Comparison of ENCODE assay signal across 9 cellular contexts in the genomic region with DNA sequence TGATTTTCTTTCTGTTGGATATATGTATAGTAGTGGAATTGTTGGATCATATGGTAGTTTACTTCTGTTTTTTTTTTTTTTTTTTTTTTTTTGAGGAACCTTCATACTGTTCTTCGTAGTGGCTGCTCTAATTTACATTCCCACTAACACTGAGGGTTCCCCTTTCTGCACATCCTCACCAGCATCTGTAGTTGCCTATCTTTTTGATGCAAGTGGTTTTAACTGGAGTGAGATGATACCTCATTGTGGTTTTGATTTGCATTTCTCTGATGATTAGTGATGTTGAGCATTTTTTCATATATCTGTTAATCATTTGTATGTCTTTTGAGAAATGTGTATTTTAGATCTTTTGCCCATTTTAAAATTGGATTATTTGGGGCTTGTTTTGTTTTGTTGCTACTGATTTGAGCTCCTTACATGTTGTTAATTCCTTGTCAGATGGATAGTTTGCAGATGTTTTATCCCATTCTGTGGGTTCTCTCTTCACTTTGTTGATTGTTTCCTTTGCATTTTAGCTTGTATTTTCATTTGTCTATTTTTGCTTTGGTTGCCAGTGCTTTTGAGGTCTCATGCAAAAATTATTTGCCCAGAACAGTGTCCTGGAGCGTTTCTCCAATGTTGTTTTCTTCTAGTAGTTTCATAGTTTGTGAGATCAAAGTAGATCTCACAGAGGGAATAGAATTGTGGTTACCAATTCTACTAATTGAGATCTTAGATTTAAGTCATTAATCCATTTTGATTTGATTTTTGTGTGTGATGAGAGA. TPM values are rescaled to one million over a fixed set of nuclear protein-coding genes. Genes with fewer than 3 reads are reported as not detected.
A peak's percentile ranks its signal among the peaks of the same experiment; 100 is the strongest.
DNase-seq lines count a peak whose midpoint lies in the region; ATAC-seq lines count a peak whose summit lies in the region.
"Had no signal": no experiment of that assay in that cellular context is flagged by ENCODE, and none has a peak within 500 bp of the region (broad histone marks: within the 10 kb centered on the region; RNA-seq: fewer than 3 reads in every experiment).

No MANE protein-coding gene starts in this region.

- H3K4me3 Mint-ChIP-seq in activated naive CD4-positive, alpha-beta T cell treated with anti-CD3 and anti-CD28 coated beads, Interleukin-2, amount 50 U/mL, for 24 hours: no peak overlapping the region
- no peak overlapping the region for H3K4me3 Mint-ChIP-seq in activated naive CD4-positive, alpha-beta T cell treated with anti-CD3 and anti-CD28 coated beads, Interleukin-2, amount 10 ng/mL, durations not matched to agents 7 days and 5 days
- H3K4me3 Mint-ChIP-seq in stimulated activated naive CD8-positive, alpha-beta T cell treated with anti-CD3 and anti-CD28 coated beads, Interleukin-15, amount 100 ng/mL, for 72 hours: peak overlapping the region in 1 of 2 donors; percentile 13
- H3K4me3 Mint-ChIP-seq in activated T-helper 1 cell treated with anti-CD3 and anti-CD28 coated beads, Interleukin-12 subunit alpha, Interleukin-12 subunit beta, Interleukin-2, Interleukin-4 antibody, amounts not matched to agents 30 ng/mL and 10 ng/mL and 1 ng/mL, durations not matched to agents 14 hours and 24 hours and 36 hours: no peak overlapping the region

- no peaks in the 10 kb centered on the region for H3K27me3 ChIP-seq in Karpas-422 (ENCODE audit: low read length)

- no peaks in the 10 kb centered on the region for H3K9me3 Mint-ChIP-seq in activated naive CD4-positive, alpha-beta T cell treated with anti-CD3 and anti-CD28 coated beads, Interleukin-2, amount 50 U/mL, for 24 hours
- no peaks in the 10 kb centered on the region for H3K9me3 Mint-ChIP-seq in activated naive CD4-positive, alpha-beta T cell treated with anti-CD3 and anti-CD28 coated beads, Interleukin-2, amount 10 ng/mL, durations not matched to agents 7 days and 5 days
- no peaks in the 10 kb centered on the region for H3K9me3 Mint-ChIP-seq in stimulated activated naive CD8-positive, alpha-beta T cell treated with anti-CD3 and anti-CD28 coated beads, Interleukin-15, amount 100 ng/mL, for 72 hours
- no peaks in the 10 kb centered on the region for H3K9me3 Mint-ChIP-seq in activated T-helper 1 cell treated with anti-CD3 and anti-CD28 coated beads, Interleukin-12 subunit alpha, Interleukin-12 subunit beta, Interleukin-2, Interleukin-4 antibody, amounts not matched to agents 30 ng/mL and 10 ng/mL and 1 ng/mL, durations not matched to agents 14 hours and 24 hours and 36 hours

- no peaks in the 10 kb centered on the region for H4K20me1 ChIP-seq in Karpas-422 (ENCODE audit: insufficient read depth, low read depth, low read length)

- no peaks in the 10 kb centered on the region for H3K9me3 ChIP-seq in Karpas-422 (ENCODE audit: low read length)

- peaks cover 62% of the 10 kb centered on the region for H3K79me2 ChIP-seq in Karpas-422 (ENCODE audit: low read length)

- H3K27me3 Mint-ChIP-seq in activated naive CD4-positive, alpha-beta T cell treated with anti-CD3 and anti-CD28 coated beads, Interleukin-2, amount 50 U/mL, for 24 hours: no peaks in the 10 kb centered on the region
- no peaks in the 10 kb centered on the region for H3K27me3 Mint-ChIP-seq in activated naive CD4-positive, alpha-beta T cell treated with anti-CD3 and anti-CD28 coated beads, Interleukin-2, amount 10 ng/mL, durations not matched to agents 7 days and 5 days
- H3K27me3 Mint-ChIP-seq in stimulated activated naive CD8-positive, alpha-beta T cell treated with anti-CD3 and anti-CD28 coated beads, Interleukin-15, amount 100 ng/mL, for 72 hours: no peaks in the 10 kb centered on the region
- no peaks in the 10 kb centered on the region for H3K27me3 Mint-ChIP-seq in activated T-helper 1 cell treated with anti-CD3 and anti-CD28 coated beads, Interleukin-12 subunit alpha, Interleukin-12 subunit beta, Interleukin-2, Interleukin-4 antibody, amounts not matched to agents 30 ng/mL and 10 ng/mL and 1 ng/mL, durations not matched to agents 14 hours and 24 hours and 36 hours (ENCODE audit: insufficient read depth)

- H3K27ac ChIP-seq in Karpas-422 (ENCODE audit: low read length): peak overlapping the region; percentile 78

- intact Hi-C loops in activated T-helper 1 cell treated with anti-CD3 and anti-CD28 coated beads, Interleukin-12 subunit alpha, Interleukin-12 subunit beta, Interleukin-2, Interleukin-4 antibody, amounts not matched to agents 30 ng/mL and 10 ng/mL and 1 ng/mL, durations not matched to agents 14 hours and 24 hours and 36 hours (cut with micrococcal nuclease): no loop called here

- CTCF ChIA-PET in activated naive CD4-positive, alpha-beta T cell treated with anti-CD3 and anti-CD28 coated beads, Interleukin-2, amount 10 ng/mL, durations not matched to agents 7 days and 5 days (lab: Charles Lee): no interaction called here

- peak; percentile 93 for ATAC-seq in HG02763 (IDR thresholded peaks at IDR 0.05; ENCODE audit: unreplicated experiment)
- ATAC-seq in stimulated activated naive CD8-positive, alpha-beta T cell treated with anti-CD3 and anti-CD28 coated beads, Interleukin-15, amount 100 ng/mL, for 72 hours: peak; percentile 90

- DNase-seq in activated naive CD4-positive, alpha-beta T cell treated with anti-CD3 and anti-CD28 coated beads, Interleukin-2, amount 10 ng/mL, durations not matched to agents 7 days and 5 days: no peak
- peak; percentile 90 for DNase-seq in Karpas-422
- DNase-seq in stimulated activated naive CD8-positive, alpha-beta T cell treated with anti-CD3 and anti-CD28 coated beads, Interleukin-15, amount 100 ng/mL, for 72 hours: no peak
- DNase-seq in NCI-H146 treated with DMSO at 0.1 percent for 48 hours (lab: John Stamatoyannopoulos, UW; ENCODE audit: unreplicated experiment): no peak
- DNase-seq in stimulated activated CD4-positive, alpha-beta T cell treated with anti-CD3 and anti-CD28 coated beads, Interleukin-12 subunit alpha, Interleukin-12 subunit beta, amount 100 ng/mL, for 4 hours: no peak
- DNase-seq in activated T-helper 1 cell treated with anti-CD3 and anti-CD28 coated beads, Interleukin-12 subunit alpha, Interleukin-12 subunit beta, Interleukin-2, Interleukin-4 antibody, amounts not matched to agents 30 ng/mL and 10 ng/mL and 1 ng/mL, durations not matched to agents 14 hours and 24 hours and 36 hours (ENCODE audit: low spot score): no peak
- DNase-seq: NCI-H187 treated with DMSO at 0.1 percent for 48 hours had no signal

- peaks cover 23% of the 10 kb centered on the region for H3K4me1 Mint-ChIP-seq in activated naive CD4-positive, alpha-beta T cell treated with anti-CD3 and anti-CD28 coated beads, Interleukin-2, amount 50 U/mL, for 24 hours
- peaks cover 25% of the 10 kb centered on the region for H3K4me1 Mint-ChIP-seq in activated naive CD4-positive, alpha-beta T cell treated with anti-CD3 and anti-CD28 coated beads, Interleukin-2, amount 10 ng/mL, durations not matched to agents 7 days and 5 days
- peaks cover 32% of the 10 kb centered on the region for H3K4me1 Mint-ChIP-seq in stimulated activated naive CD8-positive, alpha-beta T cell treated with anti-CD3 and anti-CD28 coated beads, Interleukin-15, amount 100 ng/mL, for 72 hours
- peaks cover 18% of the 10 kb centered on the region for H3K4me1 Mint-ChIP-seq in activated T-helper 1 cell treated with anti-CD3 and anti-CD28 coated beads, Interleukin-12 subunit alpha, Interleukin-12 subunit beta, Interleukin-2, Interleukin-4 antibody, amounts not matched to agents 30 ng/mL and 10 ng/mL and 1 ng/mL, durations not matched to agents 14 hours and 24 hours and 36 hours (ENCODE audit: low read depth)

- H3K36me3 ChIP-seq in Karpas-422 (ENCODE audit: insufficient read depth, low read length): peaks cover 17% of the 10 kb centered on the region; the same call in 1 of the 2 replicates

- peak overlapping the region; percentile 58 for H3K4me2 ChIP-seq in Karpas-422 (ENCODE audit: low read depth, low read length, poor library complexity, severe bottlenecking)

- H3K4me3 ChIP-seq in Karpas-422 (ENCODE audit: low read length): peak overlapping the region; percentile 33

- H3K27ac Mint-ChIP-seq in activated naive CD4-positive, alpha-beta T cell treated with anti-CD3 and anti-CD28 coated beads, Interleukin-2, amount 50 U/mL, for 24 hours: peak overlapping the region; percentile 1
- no peak overlapping the region for H3K27ac Mint-ChIP-seq in activated naive CD4-positive, alpha-beta T cell treated with anti-CD3 and anti-CD28 coated beads, Interleukin-2, amount 10 ng/mL, durations not matched to agents 7 days and 5 days
- no peak overlapping the region for H3K27ac Mint-ChIP-seq in stimulated activated naive CD8-positive, alpha-beta T cell treated with anti-CD3 and anti-CD28 coated beads, Interleukin-15, amount 100 ng/mL, for 72 hours
- H3K27ac Mint-ChIP-seq in activated T-helper 1 cell treated with anti-CD3 and anti-CD28 coated beads, Interleukin-12 subunit alpha, Interleukin-12 subunit beta, Interleukin-2, Interleukin-4 antibody, amounts not matched to agents 30 ng/mL and 10 ng/mL and 1 ng/mL, durations not matched to agents 14 hours and 24 hours and 36 hours: no peak overlapping the region

- no peak overlapping the region for H2AFZ ChIP-seq in Karpas-422 (ENCODE audit: low read length)

- H3K9me2 ChIP-seq in Karpas-422 (replicated peaks; ENCODE audit: insufficient read depth, low read length): no peaks in the 10 kb centered on the region

- peak overlapping the region; percentile 1; the same call in 1 of the 2 replicates for H3K9ac ChIP-seq in Karpas-422 (ENCODE audit: low read length)

- H3K36me3 Mint-ChIP-seq in activated naive CD4-positive, alpha-beta T cell treated with anti-CD3 and anti-CD28 coated beads, Interleukin-2, amount 50 U/mL, for 24 hours: peaks cover 19% of the 10 kb centered on the region
- peaks cover 39% of the 10 kb centered on the region for H3K36me3 Mint-ChIP-seq in activated naive CD4-positive, alpha-beta T cell treated with anti-CD3 and anti-CD28 coated beads, Interleukin-2, amount 10 ng/mL, durations not matched to agents 7 days and 5 days
- H3K36me3 Mint-ChIP-seq in activated T-helper 1 cell treated with anti-CD3 and anti-CD28 coated beads, Interleukin-12 subunit alpha, Interleukin-12 subunit beta, Interleukin-2, Interleukin-4 antibody, amounts not matched to agents 30 ng/mL and 10 ng/mL and 1 ng/mL, durations not matched to agents 14 hours and 24 hours and 36 hours (ENCODE audit: low read depth): peaks cover 27% of the 10 kb centered on the region

- H3K4me1 ChIP-seq in Karpas-422 (ENCODE audit: low read length): peaks cover 28% of the 10 kb centered on the region

RNA-seq across cellular contexts. Expression of gene BCAS3, which starts 25.0 kb away (rescaled TPM):
- 32.6 and 42.6 TPM in 2 replicates for total RNA-seq in Karpas-422 (2014; rRNA removed; shearing (Covaris generic); ENCODE audit: low replicate concordance)
- 8.3 and 8.5 TPM in 2 replicates for total RNA-seq in activated T-helper 1 cell treated with anti-CD3 and anti-CD28 coated beads, Interleukin-12 subunit alpha, Interleukin-12 subunit beta, Interleukin-2, Interleukin-4 antibody, amounts not matched to agents 30 ng/mL and 10 ng/mL and 1 ng/mL, durations not matched to agents 14 hours and 24 hours and 36 hours

RNA-seq across cellular contexts. Expression of gene PPM1D, which starts 52.7 kb away (rescaled TPM):
- total RNA-seq in Karpas-422 (2014; rRNA removed; shearing (Covaris generic); ENCODE audit: low replicate concordance): 6.4 and 11.8 TPM in 2 replicates
- total RNA-seq in activated T-helper 1 cell treated with anti-CD3 and anti-CD28 coated beads, Interleukin-12 subunit alpha, Interleukin-12 subunit beta, Interleukin-2, Interleukin-4 antibody, amounts not matched to agents 30 ng/mL and 10 ng/mL and 1 ng/mL, durations not matched to agents 14 hours and 24 hours and 36 hours: 18.6 and 19.7 TPM in 2 replicates
